In genomic region chr16:85319208-85319983, GRCh38 we compare ENCODE assay signal across 25 cellular contexts.
DNase-seq lines count a peak whose midpoint lies in the region; ATAC-seq, FAIRE-seq and TF ChIP-seq lines count a peak whose summit lies in the region.
"Had no signal": no experiment of that assay in that cellular context is flagged by ENCODE, and none has a peak within 500 bp of the region (broad histone marks: within the 10 kb centered on the region; RNA-seq: fewer than 3 reads in every experiment).

No MANE protein-coding gene starts in this region.

- DNase-seq in RWPE1 (ENCODE audit: low spot score): no peak
- no peak for DNase-seq in H1 (ENCODE audit: low read depth in 1 of 2, low spot score in 2 of 2)
- no peak for DNase-seq in neural progenitor cell (ENCODE audit: low spot score)
- no peak for DNase-seq in thoracic aorta (ENCODE audit: low spot score)
- no peak for DNase-seq in DMS114 treated with DMSO at 0.1 percent for 48 hours (lab: John Stamatoyannopoulos, UW; ENCODE audit: unreplicated experiment)
- no peak for DNase-seq in glutamatergic neuron
- DNase-seq: AML-193; CD8-positive, alpha-beta T cell; KBM-7; NCI-H1092; NCI-H146; NCI-H2029; NCI-H2171; NCI-H345; NCI-H524; NCI-H82; Peyer's patch had no signal

- no peak overlapping the region for H3K23ac ChIP-seq in H1 (ENCODE audit: insufficient read length)

- peaks cover 2% of the 10 kb centered on the region for H3K9me3 Mint-ChIP-seq in neural progenitor cell
- peaks cover 5% of the 10 kb centered on the region for H3K9me3 Mint-ChIP-seq in glutamatergic neuron (ENCODE audit: unreplicated experiment)
- H3K9me3 Mint-ChIP-seq: CD8-positive, alpha-beta T cell had no signal

- H3K27me3 ChIP-seq in H1 (replicated peaks in 1 of 4; ENCODE audit: control insufficient read depth in 3 of 4, extremely low read depth in 1 of 4, insufficient read depth in 3 of 4, low read length in 3 of 4) (no peaks in the 10 kb centered on the region), neural progenitor cell (no peaks in the 10 kb centered on the region), thoracic aorta (replicated peaks; ENCODE audit: insufficient read depth) (no peaks in the 10 kb centered on the region)
- H3K27me3 ChIP-seq: Peyer's patch, SJSA1 had no signal

- no peak overlapping the region for H3K4ac ChIP-seq in H1 (replicated peaks; ENCODE audit: insufficient read length, low read depth, low read length)

- H2AK5ac ChIP-seq in H1 (ENCODE audit: low read depth, low read length): no peak overlapping the region

- H4K20me1 ChIP-seq in H1 (replicated peaks in 1 of 2; ENCODE audit: control insufficient read depth in 1 of 2, insufficient read depth in 2 of 2, low read length in 2 of 2) (peaks cover 0 to 2% of the 10 kb centered on the region in 2 experiments), neural progenitor cell (ENCODE audit: low read depth) (no peaks in the 10 kb centered on the region)

- H3K4me3 ChIP-seq in H1 (ENCODE audit: extremely low read depth in 1 of 4, insufficient read depth in 2 of 4, low read depth in 3 of 4, low read length in 4 of 4) (no peak overlapping the region), neural progenitor cell (no peak overlapping the region), thoracic aorta (no peak overlapping the region)
- H3K4me3 ChIP-seq: Peyer's patch, SJSA1 had no signal

- H3K9me3 ChIP-seq in H1 (ENCODE audit: insufficient read depth in 2 of 2, low read depth in 1 of 2, low read length in 1 of 2) (no peaks in the 10 kb centered on the region), neural progenitor cell (ENCODE audit: low read depth) (no peaks in the 10 kb centered on the region), thoracic aorta (no peaks in the 10 kb centered on the region)
- H3K9me3 ChIP-seq: Peyer's patch, SJSA1 had no signal

- no peak for TF ChIP-seq EP300 in H1 (IDR thresholded peaks at IDR 0.05; ENCODE audit: borderline replicate concordance in 1 of 2, low read depth in 2 of 2, low read length in 2 of 2)

- no peak for TF ChIP-seq RAD21 in H1 (IDR thresholded peaks at IDR 0.05 in 1 of 2, conservative IDR thresholded peaks at IDR 0.05 in 1 of 2; ENCODE audit: low read depth in 2 of 2, low read length in 2 of 2)

- ATAC-seq in thoracic aorta (ENCODE audit: insufficient number of reproducible peaks, low FRiP score, low read depth) (no peak), GM18498 (IDR thresholded peaks at IDR 0.05; ENCODE audit: unreplicated experiment) (no peak), GM19023 (IDR thresholded peaks at IDR 0.05; ENCODE audit: unreplicated experiment) (no peak)
- ATAC-seq: CD8-positive, alpha-beta T cell; Right ventricle myocardium inferior had no signal

- H3K27ac Mint-ChIP-seq in neural progenitor cell: peak overlapping the region; percentile 25
- no peak overlapping the region for H3K27ac Mint-ChIP-seq in glutamatergic neuron (ENCODE audit: unreplicated experiment)
- H3K27ac Mint-ChIP-seq: CD8-positive, alpha-beta T cell had no signal

- peak overlapping the region; percentile 80; the same call in 1 of the 2 replicates for H2BK12ac ChIP-seq in H1 (ENCODE audit: low read depth, low read length)

- H3K9ac ChIP-seq in H1 (replicated peaks in 1 of 4; ENCODE audit: extremely low read depth in 1 of 4, low read depth in 3 of 4, low read length in 3 of 4): no peak overlapping the region
- no peak overlapping the region for H3K9ac ChIP-seq in neural progenitor cell

- peak overlapping the region; percentile 47 for H4K91ac ChIP-seq in H1 (replicated peaks; ENCODE audit: insufficient read length, low read length)

- no peak overlapping the region for H3K4me2 ChIP-seq in H1 (ENCODE audit: insufficient read depth in 1 of 2, low read depth in 2 of 2, low read length in 2 of 2)
- H3K4me2 ChIP-seq in neural progenitor cell: no peak overlapping the region

- H3K14ac ChIP-seq in H1 (ENCODE audit: insufficient read length): no peak overlapping the region

- 89% methylated on average over 24 of the region's 24 CpGs; no CpG with 5 or more reads in 1 of the 2 experiments for WGBS in H1 (ENCODE audit: extremely low coverage in 1 of 2, insufficient coverage in 1 of 2, insufficient read length in 1 of 2, insufficient replicate concordance in 2 of 2, low coverage in 1 of 2, low lambda C conversion rate in 2 of 2, missing lambda C conversion rate in 1 of 2), 2 experiments

- H3K36me3 ChIP-seq in H1 (ENCODE audit: control insufficient read depth in 2 of 4, insufficient read depth in 4 of 4, low read length in 3 of 4) (no peaks in the 10 kb centered on the region), neural progenitor cell (no peaks in the 10 kb centered on the region), thoracic aorta (no peaks in the 10 kb centered on the region)
- H3K36me3 ChIP-seq: Peyer's patch, SJSA1 had no signal

- H3K4me1 Mint-ChIP-seq in neural progenitor cell (peaks cover 47% of the 10 kb centered on the region), glutamatergic neuron (ENCODE audit: low read depth, unreplicated experiment) (peaks cover 27% of the 10 kb centered on the region)

- H3K27me3 Mint-ChIP-seq in neural progenitor cell (ENCODE audit: insufficient read depth, low read depth) (peaks cover 17% of the 10 kb centered on the region), glutamatergic neuron (ENCODE audit: unreplicated experiment) (peaks cover 12% of the 10 kb centered on the region)

- H4K8ac ChIP-seq in H1 (ENCODE audit: extremely low read depth, insufficient read depth, low read length): no peak overlapping the region

- H2AFZ ChIP-seq in H1 (ENCODE audit: low read length) (no peak overlapping the region), neural progenitor cell (replicated peaks) (no peak overlapping the region)

- H3K4me3 Mint-ChIP-seq in neural progenitor cell (no peak overlapping the region), glutamatergic neuron (ENCODE audit: unreplicated experiment) (no peak overlapping the region)
- H3K4me3 Mint-ChIP-seq: CD8-positive, alpha-beta T cell had no signal

- H3K27ac ChIP-seq in RWPE1: peak overlapping the region; percentile 73
- H3K27ac ChIP-seq in H1 (ENCODE audit: low read depth, low read length): no peak overlapping the region
- no peak overlapping the region for H3K27ac ChIP-seq in neural progenitor cell
- H3K27ac ChIP-seq in thoracic aorta: peak overlapping the region; percentile 75 to 82
- H3K27ac ChIP-seq: Peyer's patch, SJSA1 had no signal

- H3K23me2 ChIP-seq in H1 (ENCODE audit: low read depth, low read length): no peaks in the 10 kb centered on the region

- peaks cover under 1% of the 10 kb centered on the region for H3K79me1 ChIP-seq in H1 (ENCODE audit: low read depth, low read length)

- H4K5ac ChIP-seq in H1 (ENCODE audit: insufficient read length, low read depth, low read length): no peak overlapping the region

- H3K4me1 ChIP-seq in H1 (replicated peaks in 1 of 4; ENCODE audit: control insufficient read depth in 3 of 4, insufficient read depth in 4 of 4, low read length in 3 of 4) (peaks cover 0 to 11% (median 3%) of the 10 kb centered on the region in 4 experiments; a peak in 5 of 7 replicates), neural progenitor cell (peaks cover 3% of the 10 kb centered on the region), thoracic aorta (ENCODE audit: control insufficient read depth in 1 of 2, low read depth in 2 of 2) (peaks cover 30 to 76% of the 10 kb centered on the region in 2 donors)

- POLR2A ChIA-PET in RWPE1 (lab: Yijun Ruan, JAX; ENCODE audit: low non-redundant PET): interaction anchor here (0.5 kb wide), 1 partner anchor 234 kb away, joined by 3 read pairs; no protein-coding TSS in a partner anchor
- POLR2A ChIA-PET in H1 (lab: Charles Lee; ENCODE audit: partially characterized antibody): interaction anchor here (1.0 to 1.5 kb wide), 2 partner anchors 9 to 10 kb away, joined by 3 to 7 read pairs; no protein-coding TSS in a partner anchor

- TF ChIP-seq POLR2A in H1 (IDR thresholded peaks at IDR 0.05; ENCODE audit: control extremely low read depth in 1 of 2, low read depth in 2 of 2, low read length in 2 of 2): no peak

- FAIRE-seq in H1 (lab: Jason Lieb, UNC): no peak
- FAIRE-seq: G401.6, GM12892, GM18507, GM19239 had no signal

- no peak overlapping the region for H2BK15ac ChIP-seq in H1 (ENCODE audit: low read length)

- no peak for TF ChIP-seq CTCF in RWPE1 (conservative IDR thresholded peaks at IDR 0.05; ENCODE audit: low read depth)
- TF ChIP-seq CTCF in H1 (IDR thresholded peaks at IDR 0.05; ENCODE audit: control extremely low read depth in 1 of 3, insufficient read depth in 1 of 3, low read depth in 1 of 3, low read length in 3 of 3): no peak
- no peak for TF ChIP-seq CTCF in neural progenitor cell (IDR thresholded peaks at IDR 0.05)
- no peak for TF ChIP-seq CTCF in thoracic aorta (IDR thresholded peaks at IDR 0.05)
- no peak for TF ChIP-seq CTCF in glutamatergic neuron (IDR thresholded peaks at IDR 0.05; ENCODE audit: partially characterized antibody, unreplicated experiment)

- no peak overlapping the region for H2BK5ac ChIP-seq in H1 (ENCODE audit: low read depth, low read length)

- H3K36me3 Mint-ChIP-seq in neural progenitor cell: no peaks in the 10 kb centered on the region
- no peaks in the 10 kb centered on the region for H3K36me3 Mint-ChIP-seq in glutamatergic neuron (ENCODE audit: unreplicated experiment)
- H3K36me3 Mint-ChIP-seq: CD8-positive, alpha-beta T cell had no signal

- H3K79me2 ChIP-seq in H1 (ENCODE audit: control insufficient read depth in 1 of 2, insufficient read depth in 2 of 2, low read length in 2 of 2) (no peaks in the 10 kb centered on the region), neural progenitor cell (ENCODE audit: low read depth) (no peaks in the 10 kb centered on the region)

- no peak overlapping the region for H2BK120ac ChIP-seq in H1 (replicated peaks; ENCODE audit: low read depth, low read length)

- no peak overlapping the region for H2BK20ac ChIP-seq in H1 (ENCODE audit: low read length)

- CTCF ChIA-PET in RWPE1 (lab: Yijun Ruan, JAX) (no interaction called here), H1 (lab: Charles Lee; ENCODE audit: partially characterized antibody) (interaction anchor here (0.6 to 5.0 kb wide), 15 partner anchors 11 to 363 kb away, joined by 3 to 22 read pairs (median 4); no protein-coding TSS in a partner anchor)

- H3F3A ChIP-seq in neural progenitor cell (ENCODE audit: low read depth): peaks cover 6% of the 10 kb centered on the region

- no peak overlapping the region; the same call in none of the 2 replicates for H3K18ac ChIP-seq in H1 (ENCODE audit: extremely low read depth, low read length)

- no peak overlapping the region for H3K56ac ChIP-seq in H1 (replicated peaks; ENCODE audit: insufficient read length, low read depth, low read length)

TF ChIP-seq in H1, 55 proteins besides CTCF, POLR2A, EP300 and RAD21 (continues in another document):
- 0 out of 2 replicates have a peak, but pooled peaks have one; percentile 23 for TF ChIP-seq KDM1A (IDR thresholded peaks at IDR 0.05; ENCODE audit: borderline replicate concordance, low read length)

Comparison
In these comparisons a context has a peak if more than half of its experiments do, and no peak if none do; other contexts are left out.
1. H3K27ac ChIP-seq: peak in RWPE1 (single experiment) and thoracic aorta (2 of 2); none in H1 (single experiment) and neural progenitor cell (single experiment).